ENCODE assay signal across 8 cellular contexts in genomic region chr2:23925702-23926288, GRCh38. TPM values are rescaled to one million over a fixed set of nuclear protein-coding genes. Genes with fewer than 3 reads are reported as not detected.
DNase-seq lines count a peak whose midpoint lies in the region; ATAC-seq and TF ChIP-seq lines count a peak whose summit lies in the region.

No MANE protein-coding gene starts in this region.

- WGBS in thyroid gland, 2 donors: 1 to 2% methylated on average over 10 to 13 of the region's 13 CpGs

- H3K36me3 ChIP-seq in BJ (ENCODE audit: control insufficient read depth, insufficient read depth, low read length) (no peaks in the 10 kb centered on the region), PC-3 (ENCODE audit: low read depth, low read length) (no peaks in the 10 kb centered on the region), thyroid gland (no peaks in the 10 kb centered on the region)

- peaks cover 79% of the 10 kb centered on the region for H3K79me2 ChIP-seq in PC-3 (ENCODE audit: low read length)

- H3K36me3 Mint-ChIP-seq in activated T-helper 2 cell treated with anti-CD3 and anti-CD28 coated beads, Interferon-gamma antibody, Interleukin-2, Interleukin-4, amounts not matched to agents 10 μg/mL and 5 μg/mL and 100 μg/mL, durations not matched to agents 14 hours and 24 hours and 36 hours (ENCODE audit: low read depth): peaks cover 6% of the 10 kb centered on the region
- no peaks in the 10 kb centered on the region for H3K36me3 Mint-ChIP-seq in neural crest cell (ENCODE audit: low read depth)

- H3K27ac ChIP-seq in PC-3 (ENCODE audit: low read length): peak overlapping the region; percentile 75
- peak overlapping the region; percentile 93 to 98 (median 97) for H3K27ac ChIP-seq in thyroid gland

- TF ChIP-seq POLR2A in GM19193 (IDR thresholded peaks at IDR 0.05; ENCODE audit: extremely low read depth, insufficient read depth, insufficient read length): peak; percentile 84
- peak in 1 of 2 donors; percentile 64 for TF ChIP-seq POLR2A in thyroid gland (IDR thresholded peaks at IDR 0.05)

- CTCF ChIA-PET in BJ (lab: Yijun Ruan, JAX): interaction anchor here (1.0 to 4.8 kb wide), 13 partner anchors 14 to 158 kb away, joined by 3 to 44 read pairs (median 5); partner anchors contain the start of genes MFSD2B, SF3B6 and TP53I3
- CTCF ChIA-PET in PC-3 (lab: Charles Lee): interaction anchor here (1.8 to 3.9 kb wide), 2 partner anchors 101 to 159 kb away, joined by 24 to 39 read pairs; partner anchors contain the start of gene TP53I3

- H2AFZ ChIP-seq in PC-3 (ENCODE audit: low read length): peak overlapping the region; percentile 95; the same call in 1 of the 2 replicates

- no peaks in the 10 kb centered on the region for H3K9me3 Mint-ChIP-seq in activated T-helper 2 cell treated with anti-CD3 and anti-CD28 coated beads, Interferon-gamma antibody, Interleukin-2, Interleukin-4, amounts not matched to agents 10 μg/mL and 5 μg/mL and 100 μg/mL, durations not matched to agents 14 hours and 24 hours and 36 hours
- H3K9me3 Mint-ChIP-seq in neural crest cell: no peaks in the 10 kb centered on the region

- H3K27ac Mint-ChIP-seq in activated T-helper 2 cell treated with anti-CD3 and anti-CD28 coated beads, Interferon-gamma antibody, Interleukin-2, Interleukin-4, amounts not matched to agents 10 μg/mL and 5 μg/mL and 100 μg/mL, durations not matched to agents 14 hours and 24 hours and 36 hours: peak overlapping the region; percentile 96
- H3K27ac Mint-ChIP-seq in neural crest cell (ENCODE audit: unreplicated experiment): peak overlapping the region; percentile 100

- H3K4me1 Mint-ChIP-seq in activated T-helper 2 cell treated with anti-CD3 and anti-CD28 coated beads, Interferon-gamma antibody, Interleukin-2, Interleukin-4, amounts not matched to agents 10 μg/mL and 5 μg/mL and 100 μg/mL, durations not matched to agents 14 hours and 24 hours and 36 hours (ENCODE audit: low read depth): peaks cover 22% of the 10 kb centered on the region
- peaks cover 36% of the 10 kb centered on the region for H3K4me1 Mint-ChIP-seq in neural crest cell

- peak overlapping the region; percentile 75 for H3K4me3 ChIP-seq in BJ (ENCODE audit: low read depth, low read length)
- H3K4me3 ChIP-seq in PC-3 (ENCODE audit: low read length): peak overlapping the region; percentile 89
- H3K4me3 ChIP-seq in foreskin fibroblast (ENCODE audit: low read depth in 1 of 2, low read length in 2 of 2): peak overlapping the region; percentile 90 to 95
- peak overlapping the region; percentile 79 to 91 (median 88) for H3K4me3 ChIP-seq in thyroid gland (replicated peaks in 1 of 3)

- ATAC-seq in HG03342 (IDR thresholded peaks at IDR 0.05; ENCODE audit: unreplicated experiment) (peak; percentile 62), PC-3 (peak; percentile 45)

- BruUV-seq in PC-3 (replicated peaks; lab: Mats Ljungman, UMichigan): TSS peak; percentile 41

- H3K9me2 ChIP-seq in PC-3 (replicated peaks; ENCODE audit: low read length): no peaks in the 10 kb centered on the region

- H3K4me1 ChIP-seq in PC-3 (ENCODE audit: insufficient read depth, low read length): peaks cover 24% of the 10 kb centered on the region
- H3K4me1 ChIP-seq in thyroid gland: peaks cover 17 to 27% of the 10 kb centered on the region in 2 donors

- intact Hi-C loops in PC-3 (cut with micrococcal nuclease) (loop anchor here (1.0 kb wide), 1 partner anchor 101 kb away; no protein-coding TSS in a partner anchor), thyroid gland (cut with DNase I) (no loop called here)
- intact Hi-C loops in activated T-helper 2 cell treated with anti-CD3 and anti-CD28 coated beads, Interferon-gamma antibody, Interleukin-2, Interleukin-4, amounts not matched to agents 10 μg/mL and 5 μg/mL and 100 μg/mL, durations not matched to agents 14 hours and 24 hours and 36 hours (cut with micrococcal nuclease): loop anchor here (2.0 to 10.0 kb wide), 4 partner anchors 33 to 239 kb away; partner anchors contain the start of gene TP53I3

- H3K9me3 ChIP-seq in PC-3 (ENCODE audit: low read length) (no peaks in the 10 kb centered on the region), thyroid gland (no peaks in the 10 kb centered on the region)

- H3K4me3 Mint-ChIP-seq in activated T-helper 2 cell treated with anti-CD3 and anti-CD28 coated beads, Interferon-gamma antibody, Interleukin-2, Interleukin-4, amounts not matched to agents 10 μg/mL and 5 μg/mL and 100 μg/mL, durations not matched to agents 14 hours and 24 hours and 36 hours (ENCODE audit: low read depth): peak overlapping the region; percentile 89
- H3K4me3 Mint-ChIP-seq in neural crest cell: peak overlapping the region; percentile 97

- peak overlapping the region; percentile 91 for H3K9ac ChIP-seq in PC-3 (ENCODE audit: low read length)

- no peaks in the 10 kb centered on the region for H3F3A ChIP-seq in PC-3 (ENCODE audit: low read length, unreplicated experiment)

- H3K27me3 ChIP-seq in BJ (ENCODE audit: control insufficient read depth, insufficient read depth, low read length): no peaks in the 10 kb centered on the region
- H3K27me3 ChIP-seq in PC-3 (ENCODE audit: low read length): no peaks in the 10 kb centered on the region
- H3K27me3 ChIP-seq in thyroid gland: no peaks in the 10 kb centered on the region

- H3K4me2 ChIP-seq in PC-3 (ENCODE audit: low read length): peak overlapping the region; percentile 98

- no peak for DNase-seq in BJ (ENCODE audit: low read depth)
- DNase-seq in PC-3: peak; percentile 64
- peak; percentile 65 for DNase-seq in activated T-helper 2 cell treated with anti-CD3 and anti-CD28 coated beads, Interferon-gamma antibody, Interleukin-2, Interleukin-4, amounts not matched to agents 10 μg/mL and 5 μg/mL and 100 μg/mL, durations not matched to agents 14 hours and 24 hours and 36 hours (ENCODE audit: low spot score)
- peak; percentile 59 to 80 for DNase-seq in foreskin fibroblast
- no peak for DNase-seq in neural crest cell (ENCODE audit: low read depth, low spot score)
- peak; percentile 56 to 71 for DNase-seq in thyroid gland

- TF ChIP-seq CTCF in BJ (IDR thresholded peaks at IDR 0.05; ENCODE audit: insufficient read depth, low read depth, low read length) (no peak), PC-3 (conservative IDR thresholded peaks at IDR 0.05; ENCODE audit: low read depth, low read length) (no peak), foreskin fibroblast (IDR thresholded peaks at IDR 0.05; ENCODE audit: low read depth, low read length) (no peak), neural crest cell (conservative IDR thresholded peaks at IDR 0.05) (no peak), thyroid gland (IDR thresholded peaks at IDR 0.05) (peak in 1 of 6 experiments; percentile 3)

- 0 out of 2 replicates have a peak, but pooled peaks cover 7% of the 10 kb centered on the region for H4K20me1 ChIP-seq in PC-3 (ENCODE audit: low read length)

- POLR2A ChIA-PET in BJ (lab: Charles Lee) (interaction anchor here (0.5 to 1.3 kb wide), 4 partner anchors 15 to 241 kb away, joined by 3 to 7 read pairs (median 4); no protein-coding TSS in a partner anchor), PC-3 (lab: Charles Lee; ENCODE audit: unreplicated experiment) (interaction anchor here (0.5 to 1.2 kb wide), 2 partner anchors 14 to 24 kb away, joined by 6 to 23 read pairs; no protein-coding TSS in a partner anchor)

- no peaks in the 10 kb centered on the region for H3K27me3 Mint-ChIP-seq in activated T-helper 2 cell treated with anti-CD3 and anti-CD28 coated beads, Interferon-gamma antibody, Interleukin-2, Interleukin-4, amounts not matched to agents 10 μg/mL and 5 μg/mL and 100 μg/mL, durations not matched to agents 14 hours and 24 hours and 36 hours (ENCODE audit: low read depth)
- no peaks in the 10 kb centered on the region for H3K27me3 Mint-ChIP-seq in neural crest cell (ENCODE audit: low read depth)

RNA-seq across cellular contexts. Expression of gene ATAD2B, which starts 1.1 kb away (rescaled TPM):
- polyA plus RNA-seq in BJ (2011; rRNA removed): 1.5 and 2.9 TPM in 2 replicates
- 6.1 and 7.0 TPM in 2 replicates for polyA minus RNA-seq in BJ (2011; rRNA and poly(A)+ RNA removed)
- 8.6 TPM in 2 replicates for total RNA-seq in PC-3 (2014; rRNA removed)
- 24.2 and 24.8 TPM in 2 replicates for total RNA-seq in activated T-helper 2 cell treated with anti-CD3 and anti-CD28 coated beads, Interferon-gamma antibody, Interleukin-2, Interleukin-4, amounts not matched to agents 10 μg/mL and 5 μg/mL and 100 μg/mL, durations not matched to agents 14 hours and 24 hours and 36 hours
- 29.4 and 32.9 TPM in 2 replicates for total RNA-seq in neural crest cell
- total RNA-seq in thyroid gland: 10 to 100 TPM; 32.8 to 49.3 (median 37.3) TPM

RNA-seq across cellular contexts. Expression of gene UBXN2A, which starts 14.5 kb away (rescaled TPM):
- 5.8 and 7.9 TPM in 2 replicates for polyA plus RNA-seq in BJ (2011; rRNA removed)
- 2.0 and 2.6 TPM in 2 replicates for polyA minus RNA-seq in BJ (2011; rRNA and poly(A)+ RNA removed)
- total RNA-seq in PC-3 (2014; rRNA removed) (14.2 and 15.4 TPM in 2 replicates), neural crest cell (29.8 and 31.1 TPM in 2 replicates), thyroid gland (10 to 100 TPM; 10.7 to 14.9 (median 13.7) TPM)
- total RNA-seq in activated T-helper 2 cell treated with anti-CD3 and anti-CD28 coated beads, Interferon-gamma antibody, Interleukin-2, Interleukin-4, amounts not matched to agents 10 μg/mL and 5 μg/mL and 100 μg/mL, durations not matched to agents 14 hours and 24 hours and 36 hours: 17.6 and 18.3 TPM in 2 replicates

Comparison
In these comparisons a context has a peak if more than half of its experiments do, and no peak if none do; other contexts are left out.
1. DNase-seq: peak in PC-3 (single experiment), activated T-helper 2 cell treated with anti-CD3 and anti-CD28 coated beads, Interferon-gamma antibody, Interleukin-2, Interleukin-4, amounts not matched to agents 10 μg/mL and 5 μg/mL and 100 μg/mL, durations not matched to agents 14 hours and 24 hours and 36 hours (single experiment), foreskin fibroblast (2 of 2) and thyroid gland (2 of 2); none in BJ (single experiment) and neural crest cell (single experiment).
2. Peak in every context shown above with its lines, with median percentiles within 50 percentile points of each other: H3K4me3 ChIP-seq.